27 cellular contexts compared by ENCODE assay signal in the genomic region with DNA sequence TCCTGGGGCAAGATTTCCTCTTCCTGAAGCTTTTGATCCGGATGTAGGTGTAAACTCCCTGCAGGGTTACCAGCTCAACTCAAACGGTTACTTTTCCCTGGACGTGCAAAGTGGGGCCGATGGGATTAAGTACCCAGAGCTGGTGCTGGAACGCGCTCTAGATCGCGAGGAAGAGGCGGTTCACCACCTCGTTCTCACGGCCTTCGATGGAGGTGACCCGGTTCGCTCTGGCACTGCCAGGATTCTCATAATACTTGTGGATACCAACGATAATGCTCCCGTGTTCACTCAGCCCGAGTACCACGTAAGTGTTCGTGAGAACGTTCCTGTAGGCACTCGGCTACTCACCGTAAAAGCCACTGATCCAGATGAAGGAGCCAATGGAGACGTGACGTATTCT. TPM values are rescaled to one million over a fixed set of nuclear protein-coding genes. Genes with fewer than 3 reads are reported as not detected.
DNase-seq lines count a peak whose midpoint lies in the region; ATAC-seq and TF ChIP-seq lines count a peak whose summit lies in the region.
"Had no signal": no experiment of that assay in that cellular context is flagged by ENCODE, and none has a peak within 500 bp of the region (broad histone marks: within the 10 kb centered on the region; RNA-seq: fewer than 3 reads in every experiment).

No MANE protein-coding gene starts in this region.

- H3K4me3 ChIP-seq in AG10803 (ENCODE audit: low read length) (peak overlapping the region; percentile 58), fibroblast of villous mesenchyme (ENCODE audit: low read depth, low read length) (peak overlapping the region; percentile 53), skeletal muscle cell (ENCODE audit: low read depth, low read length) (peak overlapping the region; percentile 49), spleen (peak overlapping the region in 2 of 8 donors; percentile 22 to 54)
- H3K4me3 ChIP-seq: GM12878 had no signal

- H3K27me3 ChIP-seq in spleen (replicated peaks in 1 of 7) = peaks cover 0 to 92% (median 14%) of the 10 kb centered on the region in 7 donors

- WGBS in spleen, 5 donors = 50 to 62% (median 52%) methylated on average over 24 of the region's 24 CpGs

- H3K27me3 Mint-ChIP-seq in T-helper 17 cell = peaks cover 39% of the 10 kb centered on the region

- H3K9me3 ChIP-seq in T-helper 17 cell (ENCODE audit: control insufficient read depth, low read length, poor library complexity, severe bottlenecking) (peaks cover 3% of the 10 kb centered on the region), spleen (peaks cover 0 to 100% (median 85%) of the 10 kb centered on the region in 8 donors)

- intact Hi-C loops in spleen (cut with DNase I; ENCODE audit: low total_unique reads) = no loop called here

- no peaks in the 10 kb centered on the region for H3K4me1 ChIP-seq in spleen

- DNase-seq in AG10803 (ENCODE audit: low read depth) (no peak), T-helper 17 cell (no peak), fibroblast of villous mesenchyme (ENCODE audit: low read depth) (no peak), skeletal muscle cell (ENCODE audit: low read depth) (no peak), GM20000 (ENCODE audit: low spot score) (no peak), spleen (no peak)
- DNase-seq: activated CD4-positive, alpha-beta T cell treated with anti-CD3 and anti-CD28 coated beads for 4 hours; activated naive CD4-positive, alpha-beta T cell treated with Interleukin-2 at 50 U/mL for 16 hours; activated T-cell treated with anti-CD3 and anti-CD28 coated beads, Interleukin-2, amount 50 U/mL, for 72 hours; amniotic stem cell; CD4-positive, CD25-positive, alpha-beta regulatory T cell; effector CD8-positive, alpha-beta T cell; erythroblast; HFFc6; hippocampal formation; midbrain; NCI-H1092 treated with DMSO at 0.1 percent for 48 hours; NCI-H1930; NCI-H524; stimulated activated CD4-positive, alpha-beta T cell treated with anti-CD3 and anti-CD28 coated beads, Interleukin-12 subunit alpha, Interleukin-12 subunit beta, amount 100 ng/mL, for 4 hours; stimulated activated CD4-positive, alpha-beta T cell treated with anti-CD3 and anti-CD28 coated beads, Interleukin-4, amount 100 ng/mL, for 24 hours had no signal

- peak overlapping the region; percentile 7 for H3K4me3 Mint-ChIP-seq in T-helper 17 cell
- H3K4me3 Mint-ChIP-seq: natural killer cell treated with Interleukin-12 subunit alpha and Interleukin-12 subunit beta and Interleukin-15 and Interleukin-18, amount 100 ng/mL, for 72 hours had no signal

- H3K27ac Mint-ChIP-seq in T-helper 17 cell = no peak overlapping the region
- H3K27ac Mint-ChIP-seq: activated T-cell treated with anti-CD3 and anti-CD28 coated beads, Interleukin-2, amount 50 U/mL, for 72 hours; CD4-positive, CD25-positive, alpha-beta regulatory T cell; HFFc6; natural killer cell treated with Interleukin-12 subunit alpha and Interleukin-12 subunit beta and Interleukin-15 and Interleukin-18, amount 100 ng/mL, for 72 hours; stimulated activated effector memory CD8-positive, alpha-beta T cell treated with anti-CD3 and anti-CD28 coated beads, Interleukin-12 subunit alpha, Interleukin-12 subunit beta, amount 100 ng/mL, for 72 hours had no signal

- no peak for TF ChIP-seq POLR2A in spleen (IDR thresholded peaks at IDR 0.05)

- peaks cover 2% of the 10 kb centered on the region for H3K36me3 Mint-ChIP-seq in T-helper 17 cell (ENCODE audit: low read depth)
- H3K36me3 Mint-ChIP-seq: stimulated activated effector memory CD8-positive, alpha-beta T cell treated with anti-CD3 and anti-CD28 coated beads, Interleukin-12 subunit alpha, Interleukin-12 subunit beta, amount 100 ng/mL, for 72 hours had no signal

- TF ChIP-seq CTCF in AG10803 (conservative IDR thresholded peaks at IDR 0.05; ENCODE audit: low read length) = no peak
- TF ChIP-seq CTCF in fibroblast of villous mesenchyme (IDR thresholded peaks at IDR 0.05; ENCODE audit: insufficient read depth, low read depth, low read length) = no peak
- TF ChIP-seq CTCF in GM20000 (IDR thresholded peaks at IDR 0.05; ENCODE audit: extremely low read depth, missing control alignments) = no peak
- no peak for TF ChIP-seq CTCF in spleen (IDR thresholded peaks at IDR 0.05 in 8 of 11, conservative IDR thresholded peaks at IDR 0.05 in 3 of 11)

- no peaks in the 10 kb centered on the region for H3K36me3 ChIP-seq in spleen

- no peak overlapping the region for H3K27ac ChIP-seq in spleen

- H3K4me1 Mint-ChIP-seq in T-helper 17 cell = no peaks in the 10 kb centered on the region

- no peak for ATAC-seq in T-helper 17 cell
- no peak for ATAC-seq in HG03520 (IDR thresholded peaks at IDR 0.05; ENCODE audit: unreplicated experiment)
- ATAC-seq: activated T-cell treated with anti-CD3 and anti-CD28 coated beads, Interleukin-2, amount 50 U/mL, for 72 hours; GM12878; natural killer cell treated with Interleukin-12 subunit alpha and Interleukin-12 subunit beta and Interleukin-15 and Interleukin-18, amount 100 ng/mL, for 72 hours; SK-N-SH treated with all-trans-retinoic acid at 6 μM for 48 hours; stimulated activated effector memory CD8-positive, alpha-beta T cell treated with anti-CD3 and anti-CD28 coated beads, Interleukin-12 subunit alpha, Interleukin-12 subunit beta, amount 100 ng/mL, for 72 hours had no signal

RNA-seq across cellular contexts. Expression of a gene that starts 0.8 kb away (rescaled TPM):
- total RNA-seq in T-helper 17 cell (under 1 TPM in 1 of 2 donors, not detected in 1; 0.12 TPM), fibroblast of villous mesenchyme (4.5 and 7.3 TPM in 2 replicates), spleen (1 to 10 TPM; 1.4 to 4.5 (median 2.7) TPM)
- polyA plus RNA-seq in spleen = under 1 TPM; 0.04 to 0.16 (median 0.05) TPM
- total RNA-seq: CD4-positive, CD25-positive, alpha-beta regulatory T cell had no signal
- polyA plus RNA-seq: CD4-positive, CD25-positive, alpha-beta regulatory T cell had no signal

RNA-seq across cellular contexts. Expression of a gene that starts 4.2 kb away (rescaled TPM):
- total RNA-seq in T-helper 17 cell = under 1 TPM; 0.44 to 0.45 TPM
- total RNA-seq in fibroblast of villous mesenchyme = 2.3 and 2.6 TPM in 2 replicates
- 1 to 10 TPM; 1.7 to 4.5 (median 3.5) TPM for total RNA-seq in spleen
- under 1 TPM in 2 of 3 donors, not detected in 1; 0.09 to 0.22 TPM for polyA plus RNA-seq in spleen

RNA-seq across cellular contexts. Expression of a gene that starts 5.7 kb away (rescaled TPM):
- total RNA-seq in T-helper 17 cell (under 1 TPM in 1 of 2 donors, not detected in 1; 0.13 TPM), fibroblast of villous mesenchyme (2.2 and 2.3 TPM in 2 replicates), spleen (1 to 10 TPM in 6 of 7 donors, under 1 TPM in 1; 0.87 to 3.7 (median 1.6) TPM)
- under 1 TPM in 2 of 3 donors, not detected in 1; 0.04 to 0.10 TPM for polyA plus RNA-seq in spleen
- total RNA-seq: CD4-positive, CD25-positive, alpha-beta regulatory T cell had no signal
- polyA plus RNA-seq: CD4-positive, CD25-positive, alpha-beta regulatory T cell had no signal

RNA-seq across cellular contexts. Expression of a gene that starts 8.3 kb away (rescaled TPM):
- total RNA-seq in T-helper 17 cell (under 1 TPM in 1 of 2 donors, not detected in 1; 0.16 TPM), fibroblast of villous mesenchyme (1.3 and 1.9 TPM in 2 replicates), spleen (1 to 10 TPM; 1.4 to 3.1 (median 2.3) TPM)
- under 1 TPM in 2 of 3 donors, not detected in 1; 0.04 to 0.22 TPM for polyA plus RNA-seq in spleen
- total RNA-seq: CD4-positive, CD25-positive, alpha-beta regulatory T cell had no signal

RNA-seq across cellular contexts. Expression of a gene that starts 12.0 kb away (rescaled TPM):
- total RNA-seq in T-helper 17 cell = under 1 TPM in 1 of 2 donors, not detected in 1; 0.22 TPM
- total RNA-seq in fibroblast of villous mesenchyme = 3.2 and 4.3 TPM in 2 replicates
- 1 to 10 TPM in 5 of 7 donors, under 1 TPM in 2; 0.60 to 4.4 (median 2.1) TPM for total RNA-seq in spleen
- under 1 TPM in 1 of 3 donors, not detected in 2; 0.22 TPM for polyA plus RNA-seq in spleen
- total RNA-seq: CD4-positive, CD25-positive, alpha-beta regulatory T cell; M059J; natural killer cell treated with Interleukin-12 subunit alpha and Interleukin-12 subunit beta and Interleukin-15 and Interleukin-18, amount 100 ng/mL, for 72 hours had no signal
- polyA plus RNA-seq: CD4-positive, CD25-positive, alpha-beta regulatory T cell had no signal
